Comparison of ENCODE assay signal across 8 cellular contexts in genomic region chr3:61562810-61563613, GRCh38. TPM values are rescaled to one million over a fixed set of nuclear protein-coding genes. Genes with fewer than 3 reads are reported as not detected.
DNase-seq lines count a peak whose midpoint lies in the region; ATAC-seq, FAIRE-seq and TF ChIP-seq lines count a peak whose summit lies in the region.

No MANE protein-coding gene starts in this region.

- peaks cover 90% of the 10 kb centered on the region for H3K27me3 Mint-ChIP-seq in stimulated activated naive CD8-positive, alpha-beta T cell treated with anti-CD3 and anti-CD28 coated beads, Interleukin-15, amount 100 ng/mL, for 72 hours
- peaks cover 57% of the 10 kb centered on the region for H3K27me3 Mint-ChIP-seq in activated T-cell treated with anti-CD3 and anti-CD28 coated beads, Interleukin-2, amount 50 U/mL, for 4 hours (ENCODE audit: low read depth)

- intact Hi-C loops in kidney (cut with DNase I), result no loop called here

- H3K27ac ChIP-seq in kidney (ENCODE audit: low read depth in 2 of 2, low read length in 2 of 2), result peak overlapping the region; percentile 96

- no peak for ATAC-seq in stimulated activated naive CD8-positive, alpha-beta T cell treated with anti-CD3 and anti-CD28 coated beads, Interleukin-15, amount 100 ng/mL, for 72 hours
- no peak for ATAC-seq in activated T-cell treated with anti-CD3 and anti-CD28 coated beads, Interleukin-2, amount 50 U/mL, for 4 hours
- ATAC-seq in HG02678 (IDR thresholded peaks at IDR 0.05; ENCODE audit: unreplicated experiment), result no peak

- H3K36me3 Mint-ChIP-seq in activated T-cell treated with anti-CD3 and anti-CD28 coated beads, Interleukin-2, amount 50 U/mL, for 4 hours (ENCODE audit: insufficient read depth), result no peaks in the 10 kb centered on the region

- H3K36me3 ChIP-seq in HAP-1 (replicated peaks), result peaks cover 4% of the 10 kb centered on the region; the same call in 1 of the 2 replicates
- no peaks in the 10 kb centered on the region for H3K36me3 ChIP-seq in kidney (ENCODE audit: control insufficient read depth in 1 of 2, insufficient read depth in 2 of 2, low read length in 2 of 2)

- no peak for TF ChIP-seq CTCF in astrocyte of the spinal cord (IDR thresholded peaks at IDR 0.05; ENCODE audit: low read depth, low read length)
- no peak for TF ChIP-seq CTCF in kidney (IDR thresholded peaks at IDR 0.05; ENCODE audit: borderline replicate concordance, extremely low read depth, insufficient read depth)

- H3K27me3 ChIP-seq in HAP-1 (ENCODE audit: low read depth), result no peaks in the 10 kb centered on the region

- in situ Hi-C loops in HAP-1 (cut with MboI; ENCODE audit: low sequenced_read_pairs) (loop anchor here (10.0 kb wide), 1 partner anchor 122 kb away; no protein-coding TSS in a partner anchor), astrocyte of the spinal cord (cut with HindIII; ENCODE audit: low sequenced_read_pairs) (no loop called here)

- H3K4me3 ChIP-seq in HAP-1, result peak overlapping the region; percentile 85
- H3K4me3 ChIP-seq in astrocyte of the spinal cord (ENCODE audit: low read depth, low read length), result peak overlapping the region; percentile 62
- H3K4me3 ChIP-seq in kidney (ENCODE audit: low read length in 2 of 2), result peak overlapping the region; percentile 89 to 93

- H3K9me3 ChIP-seq in HAP-1, result no peaks in the 10 kb centered on the region
- H3K9me3 ChIP-seq in kidney (ENCODE audit: control insufficient read depth in 1 of 2, low read length in 2 of 2), result peaks cover 0 to 5% of the 10 kb centered on the region in 2 donors

- peak overlapping the region; percentile 74 to 77 for H3K9ac ChIP-seq in kidney (ENCODE audit: low read length in 2 of 2)

- FAIRE-seq in kidney (lab: Jason Lieb, UNC), result no peak

- peaks cover 30% of the 10 kb centered on the region for H3K4me1 Mint-ChIP-seq in stimulated activated naive CD8-positive, alpha-beta T cell treated with anti-CD3 and anti-CD28 coated beads, Interleukin-15, amount 100 ng/mL, for 72 hours
- peaks cover 12% of the 10 kb centered on the region for H3K4me1 Mint-ChIP-seq in activated T-cell treated with anti-CD3 and anti-CD28 coated beads, Interleukin-2, amount 50 U/mL, for 4 hours (ENCODE audit: low read depth)

- peak overlapping the region; percentile 48 to 54 for H3K4me3 Mint-ChIP-seq in stimulated activated naive CD8-positive, alpha-beta T cell treated with anti-CD3 and anti-CD28 coated beads, Interleukin-15, amount 100 ng/mL, for 72 hours
- H3K4me3 Mint-ChIP-seq in activated T-cell treated with anti-CD3 and anti-CD28 coated beads, Interleukin-2, amount 50 U/mL, for 4 hours, result no peak overlapping the region

- H3K9me3 Mint-ChIP-seq in stimulated activated naive CD8-positive, alpha-beta T cell treated with anti-CD3 and anti-CD28 coated beads, Interleukin-15, amount 100 ng/mL, for 72 hours, result no peaks in the 10 kb centered on the region
- no peaks in the 10 kb centered on the region for H3K9me3 Mint-ChIP-seq in activated T-cell treated with anti-CD3 and anti-CD28 coated beads, Interleukin-2, amount 50 U/mL, for 4 hours

- H3K27ac Mint-ChIP-seq in stimulated activated naive CD8-positive, alpha-beta T cell treated with anti-CD3 and anti-CD28 coated beads, Interleukin-15, amount 100 ng/mL, for 72 hours, result no peak overlapping the region

- peak; percentile 46 for DNase-seq in 8988T
- DNase-seq in HAP-1 (ENCODE audit: low spot score in 2 of 2), result peak in 1 of 2 experiments; percentile 65
- DNase-seq in astrocyte of the spinal cord (ENCODE audit: low read depth, low spot score), result peak; percentile 37
- peak; percentile 80 for DNase-seq in kidney
- DNase-seq in stimulated activated naive CD8-positive, alpha-beta T cell treated with anti-CD3 and anti-CD28 coated beads, Interleukin-15, amount 100 ng/mL, for 72 hours, result peak; percentile 2 to 12
- DNase-seq in activated T-cell treated with anti-CD3 and anti-CD28 coated beads, Interleukin-2, amount 50 U/mL, for 4 hours, result no peak
- DNase-seq in dedifferentiated amniotic fluid mesenchymal stem cell (ENCODE audit: extremely low spot score), result no peak

- H3K4me1 ChIP-seq in HAP-1 (peaks cover 4% of the 10 kb centered on the region; the same call in 1 of the 2 replicates), kidney (ENCODE audit: control insufficient read depth in 1 of 2, insufficient read depth in 1 of 2, low read depth in 1 of 2, low read length in 2 of 2) (peaks cover 3 to 15% of the 10 kb centered on the region in 2 donors)

RNA-seq across cellular contexts. Expression of gene PTPRG, which starts 1.6 kb away (rescaled TPM):
- 154 TPM for total RNA-seq in kidney
- 9.2 TPM for polyA plus RNA-seq in kidney (ENCODE audit: insufficient read depth, low read depth, low replicate concordance)
- total RNA-seq in activated T-cell treated with anti-CD3 and anti-CD28 coated beads, Interleukin-2, amount 50 U/mL, for 4 hours, result under 1 TPM; 0.10 to 0.19 (median 0.13) TPM

Comparison
In these comparisons a context has a peak if more than half of its experiments do, and no peak if none do; other contexts are left out.
1. DNase-seq: peak in 8988T (single experiment), astrocyte of the spinal cord (single experiment), kidney (single experiment) and stimulated activated naive CD8-positive, alpha-beta T cell treated with anti-CD3 and anti-CD28 coated beads, Interleukin-15, amount 100 ng/mL, for 72 hours (2 of 2); none in activated T-cell treated with anti-CD3 and anti-CD28 coated beads, Interleukin-2, amount 50 U/mL, for 4 hours (single experiment) and dedifferentiated amniotic fluid mesenchymal stem cell (single experiment).
2. RNA of gene PTPRG, which starts 1.6 kb away (total RNA-seq): 154 TPM in kidney (single experiment); 0.10 to 0.19 TPM in activated T-cell treated with anti-CD3 and anti-CD28 coated beads, Interleukin-2, amount 50 U/mL, for 4 hours; every median in the first group is over 100 times any median in the second.
3. Peak in every context shown above with its lines, with median percentiles within 50 percentile points of each other: H3K4me3 ChIP-seq.